10 cellular contexts compared by ENCODE assay signal in the genomic region with DNA sequence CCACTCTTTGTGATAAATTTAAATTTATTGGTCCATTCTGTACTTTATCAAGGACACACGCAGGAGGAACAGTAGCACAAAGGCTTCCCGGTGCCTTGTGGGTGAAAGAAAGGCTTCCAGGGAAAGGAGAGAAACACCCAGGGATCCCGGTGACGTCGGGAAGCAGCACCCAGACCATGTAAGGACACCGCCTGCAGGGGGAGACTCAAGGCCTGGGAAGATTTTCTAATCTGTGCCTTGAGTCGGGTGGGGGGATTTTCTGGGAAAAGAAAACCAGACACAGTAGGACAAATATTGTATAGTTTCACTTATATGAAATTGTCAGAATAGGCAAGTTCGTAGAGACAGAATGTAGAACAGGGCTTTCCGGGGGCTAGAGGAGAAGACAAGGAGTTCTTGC. TPM values are rescaled to one million over a fixed set of nuclear protein-coding genes. Genes with fewer than 3 reads are reported as not detected.
"Had no signal": no experiment of that assay in that cellular context is flagged by ENCODE, and none has a peak within 500 bp of the region (broad histone marks: within the 10 kb centered on the region; RNA-seq: fewer than 3 reads in every experiment).

No MANE protein-coding gene starts in this region.

RNA-seq across cellular contexts. Expression of gene NAT8, which starts 17.6 kb away (rescaled TPM):
- total RNA-seq: bronchial epithelial cell, esophagus muscularis mucosa, frontal cortex, left ventricle myocardium inferior, lung microvascular endothelial cell, psoas muscle, smooth muscle cell, thyroid gland, upper lobe of right lung had no signal
- polyA plus RNA-seq: adipose tissue, psoas muscle, smooth muscle cell had no signal
